ENCODE assay signal across 8 cellular contexts in the genomic region with DNA sequence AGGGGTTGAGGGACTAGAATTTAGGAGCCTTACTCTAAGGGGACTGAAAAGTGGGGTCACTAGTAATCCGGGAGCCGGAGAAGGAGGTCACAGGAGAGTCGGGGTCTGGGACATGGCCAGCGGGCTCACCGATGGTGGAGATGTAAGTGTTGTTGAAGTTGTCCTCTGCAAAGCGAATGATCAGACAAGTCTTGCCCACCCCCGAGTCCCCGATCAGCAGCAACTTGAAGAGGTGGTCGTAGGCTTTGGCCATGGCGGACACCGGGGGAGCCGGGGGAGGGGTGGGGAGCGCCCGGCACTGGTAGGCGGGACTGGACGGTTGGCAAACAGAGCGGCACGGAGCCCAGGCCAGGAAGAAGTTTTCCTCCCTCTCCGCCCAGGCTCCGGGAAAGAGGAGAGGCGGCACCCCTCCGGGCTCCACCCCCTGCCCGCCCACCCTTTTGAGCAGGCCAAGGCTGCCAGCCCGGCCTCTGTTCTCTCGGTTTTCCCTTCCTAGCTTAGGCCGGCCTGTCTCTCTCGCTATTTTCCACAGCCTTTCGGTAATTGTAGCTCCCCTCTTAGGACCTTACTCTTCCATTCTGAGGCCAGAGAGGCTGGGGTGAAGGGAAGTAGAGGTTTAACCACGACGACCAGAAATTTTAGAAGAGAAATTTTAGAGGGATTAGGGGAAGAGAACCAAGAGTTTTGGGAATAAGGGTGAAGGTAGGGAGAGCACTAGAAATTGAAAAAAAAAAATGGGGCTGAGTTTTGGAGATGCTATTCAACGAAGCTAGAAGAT.
A peak's percentile ranks its signal among the peaks of the same experiment; 100 is the strongest.
DNase-seq lines count a peak whose midpoint lies in the region; ATAC-seq lines count a peak whose summit lies in the region.

A gene (minus strand): TSS at position 356 of the 778 bp plus-strand sequence. CDS start 103 bp downstream, at position 253.

- H3K27ac ChIP-seq in duodenal mucosa (ENCODE audit: low read depth, low read length): peak within 1 kb of the TSS; percentile 79

- no peaks in the 10 kb centered on the region for H3K9me3 ChIP-seq in duodenal mucosa (ENCODE audit: control insufficient read depth in 1 of 2, low read length in 2 of 2)

- peaks cover 16 to 22% of the 10 kb centered on the region in 2 donors for H3K4me1 ChIP-seq in duodenal mucosa (ENCODE audit: control insufficient read depth in 1 of 2, insufficient read depth in 2 of 2, low read length in 2 of 2)

- peak within 1 kb of the TSS; percentile 78 to 81 for H3K9ac ChIP-seq in duodenal mucosa (ENCODE audit: low read depth in 1 of 2, low read length in 2 of 2)

- no peaks in the 10 kb centered on the region for H3K27me3 ChIP-seq in duodenal mucosa (ENCODE audit: control insufficient read depth in 1 of 2, insufficient read depth in 2 of 2, low read length in 2 of 2)

- H3K4me3 ChIP-seq in duodenal mucosa (ENCODE audit: low read depth in 1 of 2, low read length in 2 of 2): peak within 1 kb of the TSS; percentile 71 to 80

- DNase-seq in DMS53 (lab: John Stamatoyannopoulos, UW): peak; percentile 92
- peak; percentile 63 for DNase-seq in KBM-7
- peak; percentile 92 for DNase-seq in SHP77 treated with DMSO at 0.1 percent for 48 hours (lab: John Stamatoyannopoulos, UW)
- DNase-seq in left kidney (ENCODE audit: low read depth, low spot score): peak; percentile 95
- DNase-seq in stimulated activated naive CD8-positive, alpha-beta T cell treated with anti-CD3 and anti-CD28 coated beads, Interleukin-15, Interleukin-2, amounts not matched to agents 100 U/mL and 50 U/mL, for 24 hours: peak; percentile 51

- H3K36me3 ChIP-seq in duodenal mucosa (ENCODE audit: control insufficient read depth in 1 of 2, insufficient read depth in 2 of 2, low read length in 2 of 2): peaks cover 0 to 5% of the 10 kb centered on the region in 2 donors

- ATAC-seq in stimulated activated naive CD8-positive, alpha-beta T cell treated with anti-CD3 and anti-CD28 coated beads, Interleukin-15, Interleukin-2, amounts not matched to agents 100 U/mL and 50 U/mL, for 24 hours: peak; percentile 33
- no peak for ATAC-seq in HG02610 (IDR thresholded peaks at IDR 0.05; ENCODE audit: unreplicated experiment)
- no peak for ATAC-seq in HG02938 (IDR thresholded peaks at IDR 0.05; ENCODE audit: unreplicated experiment)

- in situ Hi-C loops in KBM-7 (cut with MboI; ENCODE audit: low pct_unique_long_range_greater_than_20kb, low sequenced_read_pairs): no loop called here
